In genomic region chr1:37107153-37107552, GRCh38 we compare ENCODE assay signal across 21 cellular contexts.
DNase-seq lines count a peak whose midpoint lies in the region; TF ChIP-seq lines count a peak whose summit lies in the region.
"Had no signal": no experiment of that assay in that cellular context is flagged by ENCODE, and none has a peak within 500 bp of the region (broad histone marks: within the 10 kb centered on the region; RNA-seq: fewer than 3 reads in every experiment).

No MANE protein-coding gene starts in this region.

- peaks cover 0 to 4% (median 2%) of the 10 kb centered on the region in 3 donors for H3K27me3 Mint-ChIP-seq in CD14-positive monocyte (ENCODE audit: low read depth in 3 of 3)

- H3K27me3 ChIP-seq in adrenal gland: peaks cover 4% of the 10 kb centered on the region
- H3K27me3 ChIP-seq: BE2C, BLaER1 had no signal

- DNase-seq in NCI-H526 (lab: John Stamatoyannopoulos, UW): peak; percentile 76 to 87
- DNase-seq in head of caudate nucleus: peak in 32 of 42 donors; percentile 14 to 86 (median 53)
- no peak for DNase-seq in HPDE6-E6E7 (ENCODE audit: extremely low spot score)
- DNase-seq in adrenal gland: no peak
- no peak for DNase-seq in CD14-positive monocyte (ENCODE audit: low spot score)
- DNase-seq: 8988T; ACHN; BE2C; C1 segment of cervical spinal cord; CD4-positive, alpha-beta memory T cell; CD8-positive, alpha-beta memory T cell; COR-L47; DMS 273 treated with DMSO at 0.1 percent for 48 hours; DMS153; DMS53; DMS79; DND-41; EL; GDM1 had no signal

- H3K9me3 Mint-ChIP-seq in CD14-positive monocyte: peaks cover 0 to 5% (median 3%) of the 10 kb centered on the region in 7 donors
- H3K9me3 Mint-ChIP-seq: CD8-positive, alpha-beta memory T cell had no signal

- 73 to 90% (median 81%) methylated on average over 2 of the region's 2 CpGs for WGBS in adrenal gland, 4 donors

- no peaks in the 10 kb centered on the region for H3K36me3 ChIP-seq in adrenal gland (replicated peaks in 1 of 2)
- H3K36me3 ChIP-seq: BE2C, BLaER1 had no signal

- no peaks in the 10 kb centered on the region for H3K4me1 ChIP-seq in adrenal gland (replicated peaks in 1 of 2)
- H3K4me1 ChIP-seq: BE2C, BLaER1 had no signal

- TF ChIP-seq POLR2A in adrenal gland (IDR thresholded peaks at IDR 0.05): no peak

- H3K4me1 Mint-ChIP-seq in CD14-positive monocyte: no peaks in the 10 kb centered on the region
- H3K4me1 Mint-ChIP-seq: CD4-positive, alpha-beta memory T cell; CD8-positive, alpha-beta memory T cell had no signal

- no peak overlapping the region for H3K4me3 ChIP-seq in adrenal gland
- H3K4me3 ChIP-seq: BLaER1, GM12878 had no signal

- H3K27ac Mint-ChIP-seq in CD14-positive monocyte: no peak overlapping the region
- H3K27ac Mint-ChIP-seq: CD4-positive, alpha-beta memory T cell had no signal

- no peaks in the 10 kb centered on the region for H3K36me3 Mint-ChIP-seq in CD14-positive monocyte
- H3K36me3 Mint-ChIP-seq: CD4-positive, alpha-beta memory T cell; CD8-positive, alpha-beta memory T cell had no signal

- no peak overlapping the region for H3K27ac ChIP-seq in adrenal gland
- H3K27ac ChIP-seq: BLaER1 had no signal

- no peak overlapping the region for H3K4me3 Mint-ChIP-seq in CD14-positive monocyte
- H3K4me3 Mint-ChIP-seq: CD4-positive, alpha-beta memory T cell; CD8-positive, alpha-beta memory T cell had no signal

- H3K9me3 ChIP-seq in adrenal gland (replicated peaks in 1 of 3): no peaks in the 10 kb centered on the region
- H3K9me3 ChIP-seq: BE2C, BLaER1 had no signal

- intact Hi-C loops in head of caudate nucleus (cut with DNase I): no loop called here
- intact Hi-C loops in adrenal gland (cut with DNase I): no loop called here
- intact Hi-C loops in CD14-positive monocyte (cut with micrococcal nuclease): no loop called here

- TF ChIP-seq CTCF in adrenal gland (IDR thresholded peaks at IDR 0.05) (no peak), CD14-positive monocyte (IDR thresholded peaks at IDR 0.05) (no peak)

Comparison
In these comparisons a context has a peak if more than half of its experiments do, and no peak if none do; other contexts are left out.
1. DNase-seq: peak in NCI-H526 (2 of 2) and head of caudate nucleus (32 of 42); none in HPDE6-E6E7 (single experiment), adrenal gland (0 of 7) and CD14-positive monocyte (single experiment).